7 cellular contexts compared by ENCODE assay signal in genomic region chr2:203532957-203533695, GRCh38. TPM values are rescaled to one million over a fixed set of nuclear protein-coding genes. Genes with fewer than 3 reads are reported as not detected.
DNase-seq lines count a peak whose midpoint lies in the region; ATAC-seq and TF ChIP-seq lines count a peak whose summit lies in the region.

No MANE protein-coding gene starts in this region.

- DNase-seq in GM23338 (ENCODE audit: low spot score) (peak; percentile 79), RWPE2 (ENCODE audit: low spot score) (no peak), fibroblast of the aortic adventitia (ENCODE audit: low read depth) (peak; percentile 69), progenitor cell of endocrine pancreas (ENCODE audit: low spot score, unreplicated experiment) (no peak), NCI-H2029 (lab: John Stamatoyannopoulos, UW) (no peak)

- H3K27me3 Mint-ChIP-seq in GM23338 (ENCODE audit: insufficient read depth, low read depth, poor library complexity) (peaks cover 12% of the 10 kb centered on the region), progenitor cell of endocrine pancreas (peaks cover 7% of the 10 kb centered on the region)

- H3K27me3 ChIP-seq in GM23338 (ENCODE audit: insufficient read depth): peaks cover 19% of the 10 kb centered on the region
- H3K27me3 ChIP-seq in RWPE2 (ENCODE audit: insufficient read depth, poor library complexity, severe bottlenecking): no peaks in the 10 kb centered on the region

- H3K36me3 ChIP-seq in GM23338 (ENCODE audit: insufficient read depth) (no peaks in the 10 kb centered on the region), RWPE2 (ENCODE audit: low read depth) (no peaks in the 10 kb centered on the region)

- peak; percentile 7; the same call in 2 of the 3 replicates for ATAC-seq in GM23338
- ATAC-seq in RWPE2 (ENCODE audit: low read depth): no peak
- no peak for ATAC-seq in HG03025 (IDR thresholded peaks at IDR 0.05; ENCODE audit: low FRiP score, unreplicated experiment)
- ATAC-seq in GM19452 (IDR thresholded peaks at IDR 0.05; ENCODE audit: unreplicated experiment): no peak

- H2AFZ ChIP-seq in GM23338: no peak overlapping the region

- H3K4me1 Mint-ChIP-seq in GM23338 (peaks cover 33% of the 10 kb centered on the region; the same call in 2 of the 3 replicates), progenitor cell of endocrine pancreas (ENCODE audit: low read depth) (peaks cover 16% of the 10 kb centered on the region)

- H3K4me3 Mint-ChIP-seq in GM23338 (peak overlapping the region; percentile 81), progenitor cell of endocrine pancreas (ENCODE audit: low read depth) (peak overlapping the region; percentile 65)

- H3F3A ChIP-seq in GM23338 (replicated peaks; ENCODE audit: low read depth): peaks cover 10% of the 10 kb centered on the region; the same call in 1 of the 2 replicates

- no peak overlapping the region for H3K27ac ChIP-seq in GM23338 (ENCODE audit: low read depth)
- peak overlapping the region; percentile 73 for H3K27ac ChIP-seq in RWPE2 (ENCODE audit: poor library complexity, severe bottlenecking)

- peaks cover 56% of the 10 kb centered on the region for H3K79me2 ChIP-seq in GM23338 (replicated peaks; ENCODE audit: insufficient read depth)

- H3K9me3 Mint-ChIP-seq in GM23338 (peaks cover 5% of the 10 kb centered on the region), progenitor cell of endocrine pancreas (ENCODE audit: low read depth) (peaks cover 5% of the 10 kb centered on the region)

- H3K9me3 ChIP-seq in RWPE2 (ENCODE audit: severe bottlenecking): no peaks in the 10 kb centered on the region

- peaks cover 25% of the 10 kb centered on the region for H4K20me1 ChIP-seq in GM23338 (replicated peaks; ENCODE audit: insufficient read depth)

- H3K4me1 ChIP-seq in GM23338 (ENCODE audit: insufficient read depth) (peaks cover 32% of the 10 kb centered on the region), RWPE2 (ENCODE audit: insufficient read depth, poor library complexity, severe bottlenecking) (peaks cover 6% of the 10 kb centered on the region)

- peak overlapping the region; percentile 87 for H3K4me3 ChIP-seq in GM23338
- H3K4me3 ChIP-seq in RWPE2 (ENCODE audit: severe bottlenecking): peak overlapping the region; percentile 100
- H3K4me3 ChIP-seq in fibroblast of the aortic adventitia (ENCODE audit: low read depth, low read length): peak overlapping the region; percentile 67

- H3K9me2 ChIP-seq in GM23338 (ENCODE audit: insufficient read depth): no peaks in the 10 kb centered on the region

- no peak overlapping the region for H3K27ac Mint-ChIP-seq in GM23338
- no peak overlapping the region for H3K27ac Mint-ChIP-seq in progenitor cell of endocrine pancreas

- H3K36me3 Mint-ChIP-seq in GM23338 (ENCODE audit: low read depth) (peaks cover 5% of the 10 kb centered on the region; the same call in 1 of the 3 replicates), progenitor cell of endocrine pancreas (ENCODE audit: insufficient read depth) (no peaks in the 10 kb centered on the region)

- TF ChIP-seq CTCF in GM23338 (conservative IDR thresholded peaks at IDR 0.05; ENCODE audit: low read depth in 2 of 2) (no peak), RWPE2 (IDR thresholded peaks at IDR 0.05; ENCODE audit: poor library complexity, severe bottlenecking) (no peak), fibroblast of the aortic adventitia (IDR thresholded peaks at IDR 0.05; ENCODE audit: insufficient read depth, low read length) (no peak), progenitor cell of endocrine pancreas (IDR thresholded peaks at IDR 0.05; ENCODE audit: unreplicated experiment) (no peak)

- H3K4me2 ChIP-seq in GM23338: peak overlapping the region; percentile 88

TF ChIP-seq in GM23338, 12 proteins besides CTCF, POLR2A, EP300 and RAD21 (continues in another document):
- TF ChIP-seq ZNF462 (CRISPR knock-in tag; IDR thresholded peaks at IDR 0.05): no peak
- no peak for TF ChIP-seq ZNF331 (CRISPR knock-in tag; IDR thresholded peaks at IDR 0.05; ENCODE audit: low read depth)
- TF ChIP-seq ETS1 (IDR thresholded peaks at IDR 0.05): no peak
- TF ChIP-seq ZNF114 (CRISPR knock-in tag; IDR thresholded peaks at IDR 0.05): no peak

RNA-seq across cellular contexts. Expression of gene RAPH1, which starts 2.0 kb away (rescaled TPM):
- total RNA-seq in GM23338 (2014; rRNA removed; shearing (Covaris generic)): 36.2 and 39.1 TPM in 2 replicates
- 5.0 and 6.6 TPM in 2 replicates for polyA plus RNA-seq in GM23338 (2016; fragmentation: Nextera tagmentation; extraction: Ambion mirVana)
- total RNA-seq in fibroblast of the aortic adventitia (ENCODE audit: low replicate concordance): 16.5 and 18.8 TPM in 2 replicates
- 19.9 and 21.7 TPM in 2 replicates for total RNA-seq in progenitor cell of endocrine pancreas

Comparison
In these comparisons a context has a peak if more than half of its experiments do, and no peak if none do; other contexts are left out.
1. DNase-seq: peak in GM23338 (single experiment) and fibroblast of the aortic adventitia (single experiment); none in RWPE2 (single experiment), progenitor cell of endocrine pancreas (single experiment) and NCI-H2029 (single experiment).
2. Peak in every context shown above with its lines, with median percentiles within 50 percentile points of each other: H3K4me3 ChIP-seq.